ENCODE assay signal across 20 cellular contexts in the genomic region with DNA sequence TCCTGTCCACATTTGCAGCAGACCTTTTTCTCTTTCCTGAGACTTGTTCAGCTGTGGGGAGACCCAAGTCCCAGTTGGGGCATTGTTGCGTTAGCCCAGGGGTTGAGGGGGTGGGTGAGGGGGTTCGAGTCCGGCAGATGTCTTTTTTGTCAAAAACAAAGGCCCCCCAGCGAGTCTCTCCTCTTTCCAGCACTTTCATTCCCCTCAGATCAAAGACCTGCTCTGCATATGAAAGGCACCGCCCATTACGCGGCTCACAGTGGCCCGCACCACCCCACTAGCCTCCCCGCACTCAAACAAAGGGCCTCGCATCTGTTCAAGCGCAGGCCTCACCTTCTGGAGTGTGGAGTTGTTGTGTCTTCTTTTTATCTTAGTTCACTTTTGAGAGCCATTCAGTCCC. TPM values are rescaled to one million over a fixed set of nuclear protein-coding genes. Genes with fewer than 3 reads are reported as not detected.
DNase-seq lines count a peak whose midpoint lies in the region; ATAC-seq and TF ChIP-seq lines count a peak whose summit lies in the region.
"Had no signal": no experiment of that assay in that cellular context is flagged by ENCODE, and none has a peak within 500 bp of the region (broad histone marks: within the 10 kb centered on the region; RNA-seq: fewer than 3 reads in every experiment).

No MANE protein-coding gene starts in this region.

- H3K27ac Mint-ChIP-seq in activated CD8-positive, alpha-beta memory T cell treated with anti-CD3 and anti-CD28 coated beads, Interleukin-2, amount 10 ng/mL, durations not matched to agents 7 days and 5 days, result no peak overlapping the region
- H3K27ac Mint-ChIP-seq in activated naive CD8-positive, alpha-beta T cell treated with anti-CD3 and anti-CD28 coated beads, Interleukin-2, amount 50 U/mL, for 24 hours, result peak overlapping the region; percentile 84
- peak overlapping the region; percentile 93 to 99 (median 98) for H3K27ac Mint-ChIP-seq in naive thymus-derived CD8-positive, alpha-beta T cell

- no peak for TF ChIP-seq CTCF in osteoblast (IDR thresholded peaks at IDR 0.05; ENCODE audit: extremely low read depth, low read depth, low read length)

- CTCF ChIA-PET in activated CD8-positive, alpha-beta memory T cell treated with anti-CD3 and anti-CD28 coated beads, Interleukin-2, amount 10 ng/mL, durations not matched to agents 7 days and 5 days (lab: Charles Lee), result interaction anchor here (1.4 kb wide), 2 partner anchors 70 kb away, joined by 5 to 7 read pairs; no protein-coding TSS in a partner anchor

- POLR2A ChIA-PET in naive thymus-derived CD8-positive, alpha-beta T cell (lab: Charles Lee), result interaction anchor here (0.7 to 12.0 kb wide), 5 partner anchors 11 to 114 kb away, joined by 3 to 247 read pairs (median 5); partner anchors contain the start of gene TRABD2A

- H3K79me2 ChIP-seq in osteoblast (ENCODE audit: insufficient read depth, low read length), result no peaks in the 10 kb centered on the region

- H3K4me3 ChIP-seq in NT2/D1 (ENCODE audit: insufficient read length, low read depth), result no peak overlapping the region
- H3K4me3 ChIP-seq in osteoblast (ENCODE audit: insufficient read depth, low read length), result no peak overlapping the region
- no peak overlapping the region for H3K4me3 ChIP-seq in SJCRH30
- H3K4me3 ChIP-seq: ascending aorta, PC-9 had no signal

- no peak for ATAC-seq in activated CD8-positive, alpha-beta memory T cell treated with anti-CD3 and anti-CD28 coated beads, Interleukin-2, amount 10 ng/mL, durations not matched to agents 7 days and 5 days
- ATAC-seq in activated naive CD8-positive, alpha-beta T cell treated with anti-CD3 and anti-CD28 coated beads, Interleukin-2, amount 50 U/mL, for 24 hours, result no peak
- ATAC-seq in naive thymus-derived CD8-positive, alpha-beta T cell, result peak; percentile 61 to 72
- ATAC-seq in HG02678 (IDR thresholded peaks at IDR 0.05; ENCODE audit: unreplicated experiment), result no peak

- no peak overlapping the region for H3K4me2 ChIP-seq in osteoblast (ENCODE audit: insufficient read depth, low read length)
- H3K4me2 ChIP-seq: PC-9 had no signal

- H3K4me1 ChIP-seq in NT2/D1 (ENCODE audit: insufficient read depth, insufficient read length), result peaks cover 8% of the 10 kb centered on the region
- H3K4me1 ChIP-seq in osteoblast (ENCODE audit: insufficient read depth, low read length), result no peaks in the 10 kb centered on the region
- no peaks in the 10 kb centered on the region for H3K4me1 ChIP-seq in SJCRH30
- H3K4me1 ChIP-seq: ascending aorta had no signal

- H3K36me3 ChIP-seq in NT2/D1 (ENCODE audit: insufficient read depth, insufficient read length, low read length) (no peaks in the 10 kb centered on the region), osteoblast (ENCODE audit: insufficient read depth, low read length) (no peaks in the 10 kb centered on the region), SJCRH30 (no peaks in the 10 kb centered on the region)
- H3K36me3 ChIP-seq: ascending aorta had no signal

- H2AFZ ChIP-seq in osteoblast (ENCODE audit: low read length), result no peak overlapping the region
- H2AFZ ChIP-seq: PC-9 had no signal

- peaks cover 48% of the 10 kb centered on the region for H3K27me3 ChIP-seq in NT2/D1 (ENCODE audit: insufficient read depth, insufficient read length)
- H3K27me3 ChIP-seq in osteoblast (ENCODE audit: insufficient read depth, low read length), result no peaks in the 10 kb centered on the region
- H3K27me3 ChIP-seq in SJCRH30, result peaks cover 12% of the 10 kb centered on the region; the same call in 1 of the 2 replicates
- H3K27me3 ChIP-seq: ascending aorta had no signal

- H3K4me1 Mint-ChIP-seq in activated CD8-positive, alpha-beta memory T cell treated with anti-CD3 and anti-CD28 coated beads, Interleukin-2, amount 10 ng/mL, durations not matched to agents 7 days and 5 days, result peaks cover 67% of the 10 kb centered on the region
- peaks cover 92% of the 10 kb centered on the region for H3K4me1 Mint-ChIP-seq in activated naive CD8-positive, alpha-beta T cell treated with anti-CD3 and anti-CD28 coated beads, Interleukin-2, amount 50 U/mL, for 24 hours
- H3K4me1 Mint-ChIP-seq in naive thymus-derived CD8-positive, alpha-beta T cell, result peaks cover 79 to 98% (median 95%) of the 10 kb centered on the region in 4 donors

- peak; percentile 61 for DNase-seq in activated CD8-positive, alpha-beta memory T cell treated with anti-CD3 and anti-CD28 coated beads for 24 hours
- no peak for DNase-seq in activated CD8-positive, alpha-beta memory T cell treated with anti-CD3 and anti-CD28 coated beads, Interleukin-2, amount 10 ng/mL, durations not matched to agents 7 days and 5 days
- peak; percentile 55 for DNase-seq in NT2/D1 (ENCODE audit: low read depth, low spot score)
- DNase-seq in activated naive CD8-positive, alpha-beta T cell treated with anti-CD3 and anti-CD28 coated beads, Interleukin-2, amount 50 U/mL, for 24 hours, result no peak
- DNase-seq in naive thymus-derived CD8-positive, alpha-beta T cell, result peak in 6 of 10 donors; percentile 34 to 77 (median 54)
- no peak for DNase-seq in osteoblast (ENCODE audit: insufficient read length, low spot score, missing footprints)
- no peak for DNase-seq in SJCRH30
- DNase-seq: COR-L47, EL, kidney, NCI-H1092, NCI-H2081 treated with DMSO at 0.1 percent for 48 hours, NCI-H526 treated with DMSO at 0.1 percent for 48 hours, PC-9, substantia nigra had no signal

- no peak overlapping the region for H3K9ac ChIP-seq in NT2/D1 (ENCODE audit: insufficient read length, low read depth)

- H3K36me3 Mint-ChIP-seq in activated CD8-positive, alpha-beta memory T cell treated with anti-CD3 and anti-CD28 coated beads, Interleukin-2, amount 10 ng/mL, durations not matched to agents 7 days and 5 days, result peaks cover 47% of the 10 kb centered on the region
- peaks cover 41% of the 10 kb centered on the region for H3K36me3 Mint-ChIP-seq in activated naive CD8-positive, alpha-beta T cell treated with anti-CD3 and anti-CD28 coated beads, Interleukin-2, amount 50 U/mL, for 24 hours (ENCODE audit: low read depth)
- peaks cover 11 to 56% (median 47%) of the 10 kb centered on the region in 3 donors for H3K36me3 Mint-ChIP-seq in naive thymus-derived CD8-positive, alpha-beta T cell

- no peaks in the 10 kb centered on the region for H4K20me1 ChIP-seq in osteoblast (ENCODE audit: insufficient read depth, low read length)

- peaks cover 12% of the 10 kb centered on the region for H3K9me3 Mint-ChIP-seq in activated CD8-positive, alpha-beta memory T cell treated with anti-CD3 and anti-CD28 coated beads, Interleukin-2, amount 10 ng/mL, durations not matched to agents 7 days and 5 days (ENCODE audit: low read depth)
- peaks cover 12% of the 10 kb centered on the region for H3K9me3 Mint-ChIP-seq in activated naive CD8-positive, alpha-beta T cell treated with anti-CD3 and anti-CD28 coated beads, Interleukin-2, amount 50 U/mL, for 24 hours
- H3K9me3 Mint-ChIP-seq in naive thymus-derived CD8-positive, alpha-beta T cell, result peaks cover 0 to 19% (median 6%) of the 10 kb centered on the region in 9 donors

- H3K9me3 ChIP-seq in NT2/D1 (ENCODE audit: insufficient read depth, low read length), result peaks cover 17% of the 10 kb centered on the region; the same call in 1 of the 2 replicates
- H3K9me3 ChIP-seq in osteoblast (ENCODE audit: low read depth, low read length), result no peaks in the 10 kb centered on the region
- H3K9me3 ChIP-seq in SJCRH30 (replicated peaks), result no peaks in the 10 kb centered on the region
- H3K9me3 ChIP-seq: ascending aorta had no signal

- H3K27ac ChIP-seq in osteoblast (ENCODE audit: low read depth, low read length) (no peak overlapping the region), SJCRH30 (no peak overlapping the region)
- H3K27ac ChIP-seq: ascending aorta, HL-60, PC-9 had no signal

- H3K27me3 Mint-ChIP-seq in activated CD8-positive, alpha-beta memory T cell treated with anti-CD3 and anti-CD28 coated beads, Interleukin-2, amount 10 ng/mL, durations not matched to agents 7 days and 5 days, result no peaks in the 10 kb centered on the region
- no peaks in the 10 kb centered on the region for H3K27me3 Mint-ChIP-seq in activated naive CD8-positive, alpha-beta T cell treated with anti-CD3 and anti-CD28 coated beads, Interleukin-2, amount 50 U/mL, for 24 hours
- no peaks in the 10 kb centered on the region for H3K27me3 Mint-ChIP-seq in naive thymus-derived CD8-positive, alpha-beta T cell

- no peak overlapping the region for H3K4me3 Mint-ChIP-seq in activated CD8-positive, alpha-beta memory T cell treated with anti-CD3 and anti-CD28 coated beads, Interleukin-2, amount 10 ng/mL, durations not matched to agents 7 days and 5 days
- peak overlapping the region; percentile 66 for H3K4me3 Mint-ChIP-seq in activated naive CD8-positive, alpha-beta T cell treated with anti-CD3 and anti-CD28 coated beads, Interleukin-2, amount 50 U/mL, for 24 hours
- H3K4me3 Mint-ChIP-seq in naive thymus-derived CD8-positive, alpha-beta T cell, result peak overlapping the region; percentile 74 to 87 (median 80)
- H3K4me3 Mint-ChIP-seq: memory B cell, neural crest cell had no signal

RNA-seq across cellular contexts. Expression of gene TRABD2A, which starts 25.2 kb away (rescaled TPM):
- 10 to 100 TPM; 30.2 to 32.4 TPM for total RNA-seq in activated CD8-positive, alpha-beta memory T cell treated with anti-CD3 and anti-CD28 coated beads, Interleukin-2, amount 10 ng/mL, durations not matched to agents 7 days and 5 days
- total RNA-seq in naive thymus-derived CD8-positive, alpha-beta T cell, result 100 to 1,000 TPM; 165 to 168 TPM
- polyA plus RNA-seq in naive thymus-derived CD8-positive, alpha-beta T cell, result 100 to 1,000 TPM in 2 of 3 donors, 10 to 100 TPM in 1; 70.1 to 173 (median 104) TPM
- 2.9 and 3.5 TPM in 2 replicates for total RNA-seq in osteoblast
- total RNA-seq in SJCRH30 (2014; rRNA removed; shearing (Covaris generic)), result 0.86 and 1.4 TPM in 2 replicates

RNA-seq across cellular contexts. Expression of gene TMSB10, which starts 49.7 kb away (rescaled TPM):
- total RNA-seq in activated CD8-positive, alpha-beta memory T cell treated with anti-CD3 and anti-CD28 coated beads, Interleukin-2, amount 10 ng/mL, durations not matched to agents 7 days and 5 days, result 1,000 to 10,000 TPM; 3,578 to 3,807 TPM
- total RNA-seq in naive thymus-derived CD8-positive, alpha-beta T cell, result 1,000 to 10,000 TPM; 1,479 to 1,535 TPM
- polyA plus RNA-seq in naive thymus-derived CD8-positive, alpha-beta T cell, result 1,000 to 10,000 TPM; 6,950 to 8,855 (median 7,882) TPM
- 3,633 and 4,065 TPM in 2 replicates for total RNA-seq in osteoblast
- 2,317 and 2,398 TPM in 2 replicates for total RNA-seq in SJCRH30 (2014; rRNA removed; shearing (Covaris generic))

Comparison
In these comparisons a context has a peak if more than half of its experiments do, and no peak if none do; other contexts are left out.
1. DNase-seq: peak in activated CD8-positive, alpha-beta memory T cell treated with anti-CD3 and anti-CD28 coated beads for 24 hours (single experiment), NT2/D1 (single experiment) and naive thymus-derived CD8-positive, alpha-beta T cell (6 of 10); none in activated CD8-positive, alpha-beta memory T cell treated with anti-CD3 and anti-CD28 coated beads, Interleukin-2, amount 10 ng/mL, durations not matched to agents 7 days and 5 days (single experiment), activated naive CD8-positive, alpha-beta T cell treated with anti-CD3 and anti-CD28 coated beads, Interleukin-2, amount 50 U/mL, for 24 hours (single experiment), osteoblast (single experiment) and SJCRH30 (0 of 2).
2. ATAC-seq: peak in naive thymus-derived CD8-positive, alpha-beta T cell (2 of 2); none in activated CD8-positive, alpha-beta memory T cell treated with anti-CD3 and anti-CD28 coated beads, Interleukin-2, amount 10 ng/mL, durations not matched to agents 7 days and 5 days (single experiment), activated naive CD8-positive, alpha-beta T cell treated with anti-CD3 and anti-CD28 coated beads, Interleukin-2, amount 50 U/mL, for 24 hours (single experiment) and HG02678 (single experiment).
3. RNA of gene TRABD2A, which starts 25.2 kb away (total RNA-seq): 165 to 168 TPM in naive thymus-derived CD8-positive, alpha-beta T cell; 30.2 to 32.4 TPM in activated CD8-positive, alpha-beta memory T cell treated with anti-CD3 and anti-CD28 coated beads, Interleukin-2, amount 10 ng/mL, durations not matched to agents 7 days and 5 days, 2.9 to 3.5 TPM in osteoblast and 0.86 to 1.4 TPM in SJCRH30; every median in the first group is over 4 times any median in the second.